1 cellular context compared by ENCODE assay signal in the genomic region with DNA sequence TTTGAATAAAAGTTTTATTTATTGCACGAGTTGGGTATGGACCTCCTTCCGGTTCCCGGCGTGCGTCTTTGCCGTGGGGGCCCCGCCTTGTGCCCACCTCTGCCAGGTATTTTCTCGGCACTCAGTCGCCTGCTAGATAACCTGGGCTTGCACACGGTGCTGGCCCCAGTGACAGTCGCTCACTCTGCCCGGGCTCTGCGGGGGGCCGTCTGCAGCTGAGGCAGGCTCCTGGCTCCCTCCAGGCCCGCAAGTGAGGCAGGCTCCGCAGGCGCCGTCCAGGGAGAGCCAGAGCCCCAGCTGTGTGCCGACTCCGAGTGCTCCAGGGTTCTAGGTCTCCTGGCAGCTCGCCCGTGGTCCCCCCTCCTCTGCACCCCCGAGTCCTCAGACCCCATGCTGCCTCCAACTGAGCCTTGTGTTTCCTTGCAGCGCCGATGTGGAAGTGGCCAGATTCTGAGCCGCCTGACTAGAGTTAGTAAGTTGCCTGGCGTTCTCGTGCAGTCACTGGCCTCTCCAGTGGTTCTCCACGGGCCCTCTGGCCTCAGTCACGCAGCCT.
TF ChIP-seq lines count a peak whose summit lies in the region.

No MANE protein-coding gene starts in this region.

TF ChIP-seq in HepG2, 621 proteins besides CTCF, POLR2A, EP300 and RAD21:
- no peak for TF ChIP-seq MXD4 (CRISPR knock-in tag; IDR thresholded peaks at IDR 0.05)
- TF ChIP-seq GATA4 (IDR thresholded peaks at IDR 0.05; ENCODE audit: borderline replicate concordance, low read depth) = no peak
- peak; percentile 33 for TF ChIP-seq AGO2 (optimal IDR thresholded peaks at IDR 0.05; ENCODE audit: low read depth, low read length)
